ENCODE assay signal across 1 cellular context in genomic region chr6:143536866-143537691, GRCh38.
TF ChIP-seq lines count a peak whose summit lies in the region.

No MANE protein-coding gene starts in this region.

TF ChIP-seq in HCT116, 20 proteins besides CTCF, POLR2A, EP300 and RAD21 (continued from another document):
- peak; percentile 60 for TF ChIP-seq POLR2AphosphoS5 (IDR thresholded peaks at IDR 0.05; ENCODE audit: low read depth, low read length)
- TF ChIP-seq ZNF274 (IDR thresholded peaks at IDR 0.05; ENCODE audit: low read depth, low read length), result no peak
- peak; percentile 60 for TF ChIP-seq ZFX (IDR thresholded peaks at IDR 0.05)
- TF ChIP-seq TCF7L2 (IDR thresholded peaks at IDR 0.05; ENCODE audit: borderline replicate concordance, extremely low read depth, insufficient read depth, insufficient read length), result no peak
